ENCODE assay signal across 1 cellular context in genomic region chr10:100007239-100008141, GRCh38.
TF ChIP-seq lines count a peak whose summit lies in the region.

No MANE protein-coding gene starts in this region.

TF ChIP-seq in GM23338, 12 proteins besides CTCF, POLR2A, EP300 and RAD21 (continued from another document):
- no peak for TF ChIP-seq REST (IDR thresholded peaks at IDR 0.05; ENCODE audit: unreplicated experiment)
- TF ChIP-seq POLR2AphosphoS5 (IDR thresholded peaks at IDR 0.05; ENCODE audit: low read depth), result no peak
- TF ChIP-seq ZNF114 (CRISPR knock-in tag; IDR thresholded peaks at IDR 0.05), result no peak
- no peak for TF ChIP-seq EZH2phosphoT487 (IDR thresholded peaks at IDR 0.05; ENCODE audit: unreplicated experiment)
- TF ChIP-seq ETS1 (IDR thresholded peaks at IDR 0.05), result no peak
- TF ChIP-seq STAT1 (IDR thresholded peaks at IDR 0.05; ENCODE audit: unreplicated experiment), result no peak
- no peak for TF ChIP-seq CREB1 (CRISPR knock-in tag; IDR thresholded peaks at IDR 0.05; ENCODE audit: low read depth)
- TF ChIP-seq EZH2 (IDR thresholded peaks at IDR 0.05; ENCODE audit: low read depth, unreplicated experiment), result no peak
- no peak for TF ChIP-seq ZNF331 (CRISPR knock-in tag; IDR thresholded peaks at IDR 0.05; ENCODE audit: low read depth)
- no peak for TF ChIP-seq NANOG (IDR thresholded peaks at IDR 0.05; ENCODE audit: borderline replicate concordance)
